ENCODE assay signal across 8 cellular contexts in the genomic region with DNA sequence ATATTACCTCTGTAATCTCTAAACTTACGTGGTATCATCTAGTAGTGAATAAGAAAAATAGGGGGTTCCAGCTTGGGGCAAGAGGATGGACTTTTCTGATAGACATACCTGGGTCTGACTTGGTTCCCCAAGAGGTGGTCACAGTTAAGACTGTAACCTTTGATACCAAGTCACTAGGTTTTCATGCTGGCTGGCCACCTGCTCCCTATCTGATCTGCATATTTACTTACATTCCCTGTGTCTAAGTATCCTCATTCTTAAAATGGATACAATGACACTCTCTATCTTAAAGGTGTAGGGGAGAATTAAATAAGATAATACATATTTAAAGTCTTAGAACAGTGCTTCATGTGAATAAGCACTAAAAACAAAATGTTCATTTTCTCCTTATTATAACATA.
"Had no signal": no experiment of that assay in that cellular context is flagged by ENCODE, and none has a peak within 500 bp of the region (broad histone marks: within the 10 kb centered on the region; RNA-seq: fewer than 3 reads in every experiment).

No MANE protein-coding gene starts in this region.

- H3K27ac ChIP-seq: GM23248 had no signal

- H3K9ac ChIP-seq: GM23248 had no signal

- H3K36me3 ChIP-seq: HAP-1 had no signal

- H3K4me3 ChIP-seq: GM23248, GM23338, HAP-1 had no signal

- H3K9me3 ChIP-seq: HAP-1 had no signal

- H3K4me2 ChIP-seq: GM23338 had no signal

- DNase-seq: GM23248, GOT3, H7, H9, HCEC 1CT, HFFc6 had no signal

- H2AFZ ChIP-seq: GM23248, GM23338 had no signal

- H3K4me1 ChIP-seq: HAP-1 had no signal
